28 cellular contexts compared by ENCODE assay signal in the genomic region with DNA sequence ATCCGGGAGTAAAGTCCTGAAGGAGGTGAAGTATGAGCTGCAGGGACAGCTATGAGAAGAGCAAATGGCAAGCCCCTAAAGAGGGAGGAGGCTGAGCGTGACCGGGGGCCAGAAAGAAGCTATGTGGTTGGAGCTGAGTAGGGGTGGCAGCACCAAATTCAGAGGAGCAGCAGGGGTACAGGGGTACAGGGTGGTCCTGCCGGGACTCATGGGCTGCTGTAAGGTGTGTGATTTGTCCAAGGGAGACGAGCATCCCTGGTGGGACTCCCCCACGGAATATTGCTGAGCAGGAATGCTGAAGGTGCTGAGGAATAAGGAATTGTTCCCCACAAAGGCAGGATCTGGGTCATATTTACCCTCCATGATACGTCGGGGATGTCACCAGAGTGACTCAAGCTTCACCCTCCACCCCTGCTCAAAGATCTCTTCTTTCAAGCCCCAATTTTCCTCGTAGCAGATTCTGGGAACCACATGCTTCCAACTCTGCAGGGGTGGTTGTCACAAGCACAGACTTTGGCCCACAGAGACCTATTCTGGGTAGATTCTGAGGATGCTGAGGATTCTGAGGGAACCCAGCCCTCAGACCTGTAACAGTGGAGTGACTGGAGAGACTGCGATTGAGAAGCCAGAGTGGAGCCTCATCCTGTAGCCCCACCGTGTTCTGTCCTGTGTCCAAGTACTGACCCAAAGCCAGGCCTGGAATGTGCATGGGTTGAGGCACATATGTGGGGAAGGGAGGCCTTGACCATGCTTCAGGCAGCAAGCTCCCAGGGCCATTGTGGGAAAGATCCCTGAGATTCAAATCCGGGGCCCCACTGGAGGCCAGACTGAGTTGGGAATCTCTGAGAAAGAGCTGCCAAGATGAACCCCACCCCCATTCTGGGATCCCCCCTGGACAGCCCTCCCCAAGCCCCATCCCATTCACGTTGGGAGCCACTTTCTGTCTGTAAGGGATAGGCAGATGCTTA. TPM values are rescaled to one million over a fixed set of nuclear protein-coding genes. Genes with fewer than 3 reads are reported as not detected.
"Had no signal": no experiment of that assay in that cellular context is flagged by ENCODE, and none has a peak within 500 bp of the region (broad histone marks: within the 10 kb centered on the region; RNA-seq: fewer than 3 reads in every experiment).

No MANE protein-coding gene starts in this region.

- ATAC-seq: activated naive CD8-positive, alpha-beta T cell treated with anti-CD3 and anti-CD28 coated beads, Interleukin-2, amount 50 U/mL, for 24 hours; heart left ventricle; natural killer cell; right lobe of liver; stimulated activated effector memory CD8-positive, alpha-beta T cell treated with anti-CD3 and anti-CD28 coated beads, Interleukin-12 subunit alpha, Interleukin-12 subunit beta, amount 100 ng/mL, for 72 hours; stimulated activated naive CD8-positive, alpha-beta T cell treated with anti-CD3 and anti-CD28 coated beads, Interleukin-15, amount 100 ng/mL, for 72 hours; WTC11 had no signal

- H3K27me3 ChIP-seq: heart left ventricle, neural progenitor cell, right lobe of liver, tibial artery had no signal

- H3K36me3 Mint-ChIP-seq: activated naive CD4-positive, alpha-beta T cell treated with anti-CD3 and anti-CD28 coated beads, Interleukin-2, amount 50 U/mL, for 24 hours; immature natural killer cell; natural killer cell; neural progenitor cell; stimulated activated effector memory CD8-positive, alpha-beta T cell treated with anti-CD3 and anti-CD28 coated beads, Interleukin-12 subunit alpha, Interleukin-12 subunit beta, amount 100 ng/mL, for 72 hours; WTC11 had no signal

- H3K9ac ChIP-seq: neural progenitor cell had no signal

- H3K9me3 Mint-ChIP-seq: activated naive CD4-positive, alpha-beta T cell treated with anti-CD3 and anti-CD28 coated beads, Interleukin-2, amount 50 U/mL, for 24 hours; activated naive CD8-positive, alpha-beta T cell treated with anti-CD3 and anti-CD28 coated beads, Interleukin-2, amount 50 U/mL, for 24 hours; activated T-helper 2 cell treated with anti-CD3 and anti-CD28 coated beads, Interferon-gamma antibody, Interleukin-2, Interleukin-4, amounts not matched to agents 10 μg/mL and 5 μg/mL and 100 μg/mL, durations not matched to agents 14 hours and 24 hours and 36 hours; central memory CD8-positive, alpha-beta T cell; immature natural killer cell; natural killer cell; neural progenitor cell; stimulated activated effector memory CD8-positive, alpha-beta T cell treated with anti-CD3 and anti-CD28 coated beads, Interleukin-12 subunit alpha, Interleukin-12 subunit beta, amount 100 ng/mL, for 72 hours; stimulated activated naive CD8-positive, alpha-beta T cell treated with anti-CD3 and anti-CD28 coated beads, Interleukin-15, amount 100 ng/mL, for 72 hours; WTC11 had no signal

- H3K4me1 Mint-ChIP-seq: activated naive CD4-positive, alpha-beta T cell treated with anti-CD3 and anti-CD28 coated beads, Interleukin-2, amount 50 U/mL, for 24 hours; activated naive CD8-positive, alpha-beta T cell treated with anti-CD3 and anti-CD28 coated beads, Interleukin-2, amount 50 U/mL, for 24 hours; central memory CD8-positive, alpha-beta T cell; immature natural killer cell; natural killer cell; neural progenitor cell; stimulated activated effector memory CD8-positive, alpha-beta T cell treated with anti-CD3 and anti-CD28 coated beads, Interleukin-12 subunit alpha, Interleukin-12 subunit beta, amount 100 ng/mL, for 72 hours had no signal

- H3K36me3 ChIP-seq: neural progenitor cell, right lobe of liver, tibial artery had no signal

- DNase-seq: activated CD4-positive, alpha-beta T cell treated with anti-CD3 and anti-CD28 coated beads for 1 hour; activated CD4-positive, alpha-beta T cell treated with anti-CD3 and anti-CD28 coated beads, Interleukin-2, amount 50 U/mL, for 1 hour; activated naive CD8-positive, alpha-beta T cell treated with anti-CD3 and anti-CD28 coated beads, Interleukin-2, amount 50 U/mL, for 24 hours; amygdala; dermis blood vessel endothelial cell; effector CD8-positive, alpha-beta T cell; erythroblast; heart left ventricle; immature natural killer cell; midbrain; natural killer cell; occipital lobe; right lobe of liver; stimulated activated CD4-positive, alpha-beta T cell treated with anti-CD3 and anti-CD28 coated beads, Interleukin-12 subunit alpha, Interleukin-12 subunit beta, amount 100 ng/mL, for 4 hours; stimulated activated CD4-positive, alpha-beta T cell treated with anti-CD3 and anti-CD28 coated beads, Interleukin-4, amount 100 ng/mL, for 24 hours; stimulated activated naive CD8-positive, alpha-beta T cell treated with anti-CD3 and anti-CD28 coated beads, Interleukin-15, amount 100 ng/mL, for 72 hours; T-helper 2 cell; tibial artery had no signal

- H3K27ac ChIP-seq: heart left ventricle, neural progenitor cell, right lobe of liver, skin epidermis, tibial artery had no signal

- H3K4me1 ChIP-seq: neural progenitor cell, right lobe of liver, tibial artery had no signal

- H3K4me3 ChIP-seq: heart left ventricle, neural progenitor cell, right lobe of liver, skin epidermis, tibial artery had no signal

- H3K27ac Mint-ChIP-seq: activated naive CD4-positive, alpha-beta T cell treated with anti-CD3 and anti-CD28 coated beads, Interleukin-2, amount 50 U/mL, for 24 hours; activated naive CD8-positive, alpha-beta T cell treated with anti-CD3 and anti-CD28 coated beads, Interleukin-2, amount 50 U/mL, for 24 hours; activated T-helper 2 cell treated with anti-CD3 and anti-CD28 coated beads, Interferon-gamma antibody, Interleukin-2, Interleukin-4, amounts not matched to agents 10 μg/mL and 5 μg/mL and 100 μg/mL, durations not matched to agents 14 hours and 24 hours and 36 hours; immature natural killer cell; natural killer cell; neural progenitor cell; stimulated activated effector memory CD8-positive, alpha-beta T cell treated with anti-CD3 and anti-CD28 coated beads, Interleukin-12 subunit alpha, Interleukin-12 subunit beta, amount 100 ng/mL, for 72 hours; stimulated activated naive CD8-positive, alpha-beta T cell treated with anti-CD3 and anti-CD28 coated beads, Interleukin-15, amount 100 ng/mL, for 72 hours; WTC11 had no signal

- H3K4me3 Mint-ChIP-seq: activated naive CD4-positive, alpha-beta T cell treated with anti-CD3 and anti-CD28 coated beads, Interleukin-2, amount 50 U/mL, for 24 hours; activated naive CD8-positive, alpha-beta T cell treated with anti-CD3 and anti-CD28 coated beads, Interleukin-2, amount 50 U/mL, for 24 hours; central memory CD8-positive, alpha-beta T cell; immature natural killer cell; natural killer cell; neural progenitor cell; stimulated activated effector memory CD8-positive, alpha-beta T cell treated with anti-CD3 and anti-CD28 coated beads, Interleukin-12 subunit alpha, Interleukin-12 subunit beta, amount 100 ng/mL, for 72 hours; stimulated activated naive CD8-positive, alpha-beta T cell treated with anti-CD3 and anti-CD28 coated beads, Interleukin-15, amount 100 ng/mL, for 72 hours; WTC11 had no signal

- H3K27me3 Mint-ChIP-seq: activated naive CD8-positive, alpha-beta T cell treated with anti-CD3 and anti-CD28 coated beads, Interleukin-2, amount 50 U/mL, for 24 hours had no signal

- H3K9me3 ChIP-seq: heart left ventricle, right lobe of liver, tibial artery had no signal

RNA-seq across cellular contexts. Expression of a gene that starts 4.2 kb away (rescaled TPM):
- total RNA-seq: activated T-helper 2 cell treated with anti-CD3 and anti-CD28 coated beads, Interferon-gamma antibody, Interleukin-2, Interleukin-4, amounts not matched to agents 10 μg/mL and 5 μg/mL and 100 μg/mL, durations not matched to agents 14 hours and 24 hours and 36 hours; dermis blood vessel endothelial cell; fibroblast of lung; fibroblast of villous mesenchyme; kidney epithelial cell had no signal
- polyA plus RNA-seq: fibroblast of lung, immature natural killer cell had no signal
